14 cellular contexts compared by ENCODE assay signal in genomic region chrX:11386001-11386523, GRCh38.
DNase-seq lines count a peak whose midpoint lies in the region; ATAC-seq, FAIRE-seq and TF ChIP-seq lines count a peak whose summit lies in the region.
"Had no signal": no experiment of that assay in that cellular context is flagged by ENCODE, and none has a peak within 500 bp of the region (broad histone marks: within the 10 kb centered on the region; RNA-seq: fewer than 3 reads in every experiment).

No MANE protein-coding gene starts in this region.

- no peaks in the 10 kb centered on the region for H3K4me1 Mint-ChIP-seq in T-helper 2 cell treated with Interferon-gamma antibody and Interleukin-4, amounts not matched to agents 5 μg/mL and 100 μg/mL, for 36 hours (ENCODE audit: low read depth)
- H3K4me1 Mint-ChIP-seq: T-cell had no signal

- H3K9ac ChIP-seq in subcutaneous abdominal adipose tissue (ENCODE audit: low read length in 5 of 5), result no peak overlapping the region

- no peaks in the 10 kb centered on the region for H3K36me3 ChIP-seq in subcutaneous abdominal adipose tissue (ENCODE audit: control insufficient read depth in 5 of 5, insufficient read depth in 5 of 5, low read length in 5 of 5)
- H3K36me3 ChIP-seq: upper lobe of right lung had no signal

- H3K27ac ChIP-seq in subcutaneous abdominal adipose tissue (ENCODE audit: low read depth, low read length), result peak overlapping the region; percentile 44
- H3K27ac ChIP-seq: dorsolateral prefrontal cortex, upper lobe of right lung had no signal

- TF ChIP-seq POLR2A in GM12892 (IDR thresholded peaks at IDR 0.05; ENCODE audit: low read depth, low read length), result no peak

- no peak for ATAC-seq in HG03342 (IDR thresholded peaks at IDR 0.05; ENCODE audit: unreplicated experiment)
- ATAC-seq: T-cell, upper lobe of right lung had no signal

- peak; percentile 57 for FAIRE-seq in GM12892 (lab: Jason Lieb, UNC)

- peaks cover 0 to 3% (median 0%) of the 10 kb centered on the region in 5 donors for H3K9me3 ChIP-seq in subcutaneous abdominal adipose tissue (ENCODE audit: control insufficient read depth in 5 of 5, low read length in 5 of 5)
- H3K9me3 ChIP-seq: upper lobe of right lung had no signal

- H3K4me3 Mint-ChIP-seq in T-helper 2 cell treated with Interferon-gamma antibody and Interleukin-4, amounts not matched to agents 5 μg/mL and 100 μg/mL, for 36 hours, result no peak overlapping the region
- H3K4me3 Mint-ChIP-seq: T-cell had no signal

- DNase-seq in GM12892 (ENCODE audit: insufficient read length) (no peak), amniotic stem cell (lab: John Stamatoyannopoulos, UW) (peak; percentile 21), iris pigment epithelial cell (ENCODE audit: low read depth) (peak; percentile 76), medulla oblongata (ENCODE audit: extremely low spot score) (no peak)
- no peak for DNase-seq in activated T-cell treated with anti-CD3 and anti-CD28 coated beads, Interleukin-2, amount 50 U/mL, for 48 hours
- no peak for DNase-seq in T-helper 2 cell treated with Interferon-gamma antibody and Interleukin-4, amounts not matched to agents 5 μg/mL and 100 μg/mL, for 36 hours (ENCODE audit: low spot score)
- DNase-seq: dorsolateral prefrontal cortex; left cardiac atrium; NCI-H2171; stimulated activated CD4-positive, alpha-beta T cell treated with anti-CD3 and anti-CD28 coated beads, Interleukin-15, amount 100 ng/mL, for 24 hours; T-cell; upper lobe of right lung had no signal

- no peaks in the 10 kb centered on the region for H3K27me3 ChIP-seq in subcutaneous abdominal adipose tissue (ENCODE audit: control insufficient read depth in 5 of 5, insufficient read depth in 4 of 5, low read length in 5 of 5)
- H3K27me3 ChIP-seq: upper lobe of right lung had no signal

- no peak overlapping the region for H3K4me3 ChIP-seq in subcutaneous abdominal adipose tissue (ENCODE audit: low read depth in 1 of 5, low read length in 5 of 5)
- H3K4me3 ChIP-seq: dorsolateral prefrontal cortex, upper lobe of right lung had no signal

- H3K36me3 Mint-ChIP-seq in T-helper 2 cell treated with Interferon-gamma antibody and Interleukin-4, amounts not matched to agents 5 μg/mL and 100 μg/mL, for 36 hours (ENCODE audit: low read depth), result no peaks in the 10 kb centered on the region
- H3K36me3 Mint-ChIP-seq: T-cell had no signal

- no peaks in the 10 kb centered on the region for H3K9me3 Mint-ChIP-seq in T-helper 2 cell treated with Interferon-gamma antibody and Interleukin-4, amounts not matched to agents 5 μg/mL and 100 μg/mL, for 36 hours
- H3K9me3 Mint-ChIP-seq: T-cell had no signal

- no peak overlapping the region for H3K27ac Mint-ChIP-seq in T-helper 2 cell treated with Interferon-gamma antibody and Interleukin-4, amounts not matched to agents 5 μg/mL and 100 μg/mL, for 36 hours
- H3K27ac Mint-ChIP-seq: T-cell had no signal

- H3K4me1 ChIP-seq in subcutaneous abdominal adipose tissue (ENCODE audit: control insufficient read depth in 5 of 5, insufficient read depth in 5 of 5, low read length in 5 of 5), result peaks cover 0 to 12% (median 5%) of the 10 kb centered on the region in 5 donors
- H3K4me1 ChIP-seq: upper lobe of right lung had no signal

- no peaks in the 10 kb centered on the region for H3K27me3 Mint-ChIP-seq in T-helper 2 cell treated with Interferon-gamma antibody and Interleukin-4, amounts not matched to agents 5 μg/mL and 100 μg/mL, for 36 hours (ENCODE audit: low read depth)

Comparison
In these comparisons a context has a peak if more than half of its experiments do, and no peak if none do; other contexts are left out.
1. DNase-seq: peak in amniotic stem cell (single experiment) and iris pigment epithelial cell (single experiment); none in GM12892 (single experiment), medulla oblongata (single experiment), activated T-cell treated with anti-CD3 and anti-CD28 coated beads, Interleukin-2, amount 50 U/mL, for 48 hours (0 of 2) and T-helper 2 cell treated with Interferon-gamma antibody and Interleukin-4, amounts not matched to agents 5 μg/mL and 100 μg/mL, for 36 hours (single experiment).